ENCODE assay signal across 22 cellular contexts in the genomic region with DNA sequence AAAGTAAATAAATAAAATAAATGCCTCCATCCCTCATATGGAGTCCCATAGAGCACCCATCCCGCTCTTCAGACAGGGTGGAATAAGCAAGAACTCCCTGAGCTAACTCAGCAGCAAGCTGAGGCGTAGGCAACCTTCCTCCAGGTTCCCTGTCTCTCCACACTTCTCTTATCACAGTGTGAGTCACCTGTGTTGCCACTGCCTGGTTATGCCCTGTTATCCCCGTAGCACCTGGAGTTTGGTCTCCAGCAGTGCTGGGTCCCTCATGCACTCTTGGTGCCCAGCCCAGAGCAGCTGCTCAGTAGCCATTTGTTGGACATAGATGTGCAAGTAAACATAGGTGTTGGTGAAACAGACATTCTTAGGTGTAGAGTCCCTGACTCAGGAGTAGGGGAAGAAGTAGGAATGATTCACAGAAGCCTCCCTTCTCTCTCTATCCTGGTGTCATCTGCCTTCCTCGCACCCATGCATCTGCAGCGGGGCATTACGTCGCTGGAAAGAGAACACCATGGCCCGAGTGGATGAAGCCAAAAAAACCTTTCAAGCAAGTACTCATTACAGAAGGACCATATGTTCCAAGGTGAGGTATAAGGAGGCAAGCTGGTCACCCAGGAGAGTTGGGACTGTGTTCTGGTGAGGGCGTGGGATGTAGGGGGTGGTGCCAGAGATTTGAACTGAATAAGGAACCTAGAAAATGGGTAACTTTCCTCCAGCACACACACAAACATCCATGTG. TPM values are rescaled to one million over a fixed set of nuclear protein-coding genes. Genes with fewer than 3 reads are reported as not detected.
DNase-seq lines count a peak whose midpoint lies in the region; ATAC-seq and TF ChIP-seq lines count a peak whose summit lies in the region.
"Had no signal": no experiment of that assay in that cellular context is flagged by ENCODE, and none has a peak within 500 bp of the region (broad histone marks: within the 10 kb centered on the region; RNA-seq: fewer than 3 reads in every experiment).

No MANE protein-coding gene starts in this region.

- no peaks in the 10 kb centered on the region for H3K4me1 Mint-ChIP-seq in activated CD8-positive, alpha-beta T cell treated with anti-CD3 and anti-CD28 coated beads, Interleukin-2, amount 10 ng/mL, durations not matched to agents 7 days and 5 days (ENCODE audit: low read depth)
- no peaks in the 10 kb centered on the region for H3K4me1 Mint-ChIP-seq in activated CD8-positive, alpha-beta T cell treated with anti-CD3 and anti-CD28 coated beads for 36 hours (ENCODE audit: low read depth)
- H3K4me1 Mint-ChIP-seq: activated B cell treated with CpG ODN at 0.5 μM for 24 hours, brain had no signal

- H3K36me3 ChIP-seq in tibial artery, result peaks cover 0 to 76% (median 16%) of the 10 kb centered on the region in 3 donors
- H3K36me3 ChIP-seq: colonic mucosa, gastrocnemius medialis, right atrium auricular region had no signal

- ATAC-seq in activated CD8-positive, alpha-beta T cell treated with anti-CD3 and anti-CD28 coated beads, Interleukin-2, amount 10 ng/mL, durations not matched to agents 7 days and 5 days, result no peak
- no peak for ATAC-seq in activated CD8-positive, alpha-beta T cell treated with anti-CD3 and anti-CD28 coated beads for 36 hours
- no peak for ATAC-seq in GM21381 (IDR thresholded peaks at IDR 0.05; ENCODE audit: unreplicated experiment)
- ATAC-seq: gastrocnemius medialis had no signal

- peak overlapping the region; percentile 15 for H3K27ac Mint-ChIP-seq in activated CD8-positive, alpha-beta T cell treated with anti-CD3 and anti-CD28 coated beads, Interleukin-2, amount 10 ng/mL, durations not matched to agents 7 days and 5 days
- no peak overlapping the region for H3K27ac Mint-ChIP-seq in activated CD8-positive, alpha-beta T cell treated with anti-CD3 and anti-CD28 coated beads for 36 hours
- H3K27ac Mint-ChIP-seq: activated B cell treated with CpG ODN at 0.5 μM for 24 hours had no signal

- intact Hi-C loops in activated CD8-positive, alpha-beta T cell treated with anti-CD3 and anti-CD28 coated beads for 36 hours (cut with micrococcal nuclease), result no loop called here
- intact Hi-C loops in posterior vena cava (cut with DNase I), result no loop called here
- intact Hi-C loops in tibial artery (cut with DNase I; ENCODE audit: low total_unique reads), result no loop called here

- POLR2A ChIA-PET in activated CD8-positive, alpha-beta T cell treated with anti-CD3 and anti-CD28 coated beads, Interleukin-2, amount 10 ng/mL, durations not matched to agents 7 days and 5 days (lab: Charles Lee), result interaction anchor here (1.0 kb wide), 1 partner anchor 24 kb away, joined by 3 read pairs; no protein-coding TSS in a partner anchor
- POLR2A ChIA-PET in activated CD8-positive, alpha-beta T cell treated with anti-CD3 and anti-CD28 coated beads for 36 hours (lab: Charles Lee), result interaction anchor here (1.2 to 2.8 kb wide), 4 partner anchors 9 to 25 kb away, joined by 4 to 11 read pairs (median 7); no protein-coding TSS in a partner anchor

- no peak overlapping the region for H3K4me3 Mint-ChIP-seq in activated CD8-positive, alpha-beta T cell treated with anti-CD3 and anti-CD28 coated beads, Interleukin-2, amount 10 ng/mL, durations not matched to agents 7 days and 5 days
- no peak overlapping the region for H3K4me3 Mint-ChIP-seq in activated CD8-positive, alpha-beta T cell treated with anti-CD3 and anti-CD28 coated beads for 36 hours
- H3K4me3 Mint-ChIP-seq: activated B cell treated with CpG ODN at 0.5 μM for 24 hours, brain, H9 had no signal

- no peak for TF ChIP-seq CTCF in activated CD8-positive, alpha-beta T cell treated with anti-CD3 and anti-CD28 coated beads for 36 hours (IDR thresholded peaks at IDR 0.05)
- TF ChIP-seq CTCF in epithelial cell of esophagus (IDR thresholded peaks at IDR 0.05; ENCODE audit: insufficient read depth, low read depth, low read length, missing control alignments), result no peak
- no peak for TF ChIP-seq CTCF in tibial artery (IDR thresholded peaks at IDR 0.05)

- CTCF ChIA-PET in activated CD8-positive, alpha-beta T cell treated with anti-CD3 and anti-CD28 coated beads, Interleukin-2, amount 10 ng/mL, durations not matched to agents 7 days and 5 days (lab: Charles Lee), result no interaction called here
- CTCF ChIA-PET in activated CD8-positive, alpha-beta T cell treated with anti-CD3 and anti-CD28 coated beads for 36 hours (lab: Charles Lee), result interaction anchor here (2.6 kb wide), 1 partner anchor 49 kb away, joined by 9 read pairs; no protein-coding TSS in a partner anchor

- H3K36me3 Mint-ChIP-seq in activated CD8-positive, alpha-beta T cell treated with anti-CD3 and anti-CD28 coated beads, Interleukin-2, amount 10 ng/mL, durations not matched to agents 7 days and 5 days (ENCODE audit: low read depth), result peaks cover 44% of the 10 kb centered on the region
- H3K36me3 Mint-ChIP-seq in activated CD8-positive, alpha-beta T cell treated with anti-CD3 and anti-CD28 coated beads for 36 hours (ENCODE audit: low read depth), result peaks cover 34% of the 10 kb centered on the region

- H3K27me3 Mint-ChIP-seq in activated CD8-positive, alpha-beta T cell treated with anti-CD3 and anti-CD28 coated beads, Interleukin-2, amount 10 ng/mL, durations not matched to agents 7 days and 5 days (ENCODE audit: low read depth), result no peaks in the 10 kb centered on the region
- H3K27me3 Mint-ChIP-seq in activated CD8-positive, alpha-beta T cell treated with anti-CD3 and anti-CD28 coated beads for 36 hours, result no peaks in the 10 kb centered on the region
- H3K27me3 Mint-ChIP-seq: activated B cell treated with CpG ODN at 0.5 μM for 24 hours, brain had no signal

- H3K4me1 ChIP-seq in tibial artery, result peaks cover 0 to 10% (median 1%) of the 10 kb centered on the region in 4 donors
- H3K4me1 ChIP-seq: colonic mucosa, gastrocnemius medialis had no signal

- H3K27me3 ChIP-seq in tibial artery, result no peaks in the 10 kb centered on the region
- H3K27me3 ChIP-seq: BLaER1, colonic mucosa, esophagus squamous epithelium, gastrocnemius medialis, right atrium auricular region had no signal

- H3K4me3 ChIP-seq in epithelial cell of esophagus (ENCODE audit: low read length) (no peak overlapping the region), tibial artery (no peak overlapping the region)
- H3K4me3 ChIP-seq: BLaER1, colonic mucosa, esophagus squamous epithelium, gastrocnemius medialis, right atrium auricular region had no signal

- DNase-seq in activated CD8-positive, alpha-beta T cell treated with anti-CD3 and anti-CD28 coated beads, Interleukin-2, amount 10 ng/mL, durations not matched to agents 7 days and 5 days, result no peak
- no peak for DNase-seq in activated CD8-positive, alpha-beta T cell treated with anti-CD3 and anti-CD28 coated beads for 36 hours
- DNase-seq in NCI-H2171 (lab: John Stamatoyannopoulos, UW) (peak; percentile 65), epithelial cell of esophagus (ENCODE audit: low read depth) (peak; percentile 26), posterior vena cava (ENCODE audit: low spot score) (peak; percentile 22), tibial artery (no peak), NCI-H510A (lab: John Stamatoyannopoulos, UW) (no peak)
- DNase-seq: activated B cell treated with CpG ODN at 0.5 μM for 24 hours, colonic mucosa, EL, esophagus squamous epithelium, gastrocnemius medialis, H9, NCI-H1436 treated with DMSO at 0.1 percent for 48 hours, NCI-H748 treated with DMSO at 0.1 percent for 48 hours, OCI-M1, SHP77, SW 1271 had no signal

- no peaks in the 10 kb centered on the region for H3K9me3 ChIP-seq in tibial artery
- H3K9me3 ChIP-seq: BLaER1, colonic mucosa, esophagus squamous epithelium, gastrocnemius medialis, right atrium auricular region had no signal

- H3K9me3 Mint-ChIP-seq in activated CD8-positive, alpha-beta T cell treated with anti-CD3 and anti-CD28 coated beads, Interleukin-2, amount 10 ng/mL, durations not matched to agents 7 days and 5 days (ENCODE audit: insufficient read depth), result no peaks in the 10 kb centered on the region
- no peaks in the 10 kb centered on the region for H3K9me3 Mint-ChIP-seq in activated CD8-positive, alpha-beta T cell treated with anti-CD3 and anti-CD28 coated beads for 36 hours
- H3K9me3 Mint-ChIP-seq: activated B cell treated with CpG ODN at 0.5 μM for 24 hours, brain, H9 had no signal

- no peak overlapping the region for H3K27ac ChIP-seq in tibial artery
- H3K27ac ChIP-seq: BLaER1, colonic mucosa, esophagus squamous epithelium, gastrocnemius medialis, right atrium auricular region had no signal

RNA-seq across cellular contexts. Expression of a gene that starts 56.0 kb away (rescaled TPM):
- total RNA-seq in activated CD8-positive, alpha-beta T cell treated with anti-CD3 and anti-CD28 coated beads, Interleukin-2, amount 10 ng/mL, durations not matched to agents 7 days and 5 days, result 10 to 100 TPM; 28.8 to 29.2 TPM
- total RNA-seq in activated CD8-positive, alpha-beta T cell treated with anti-CD3 and anti-CD28 coated beads for 36 hours, result 10 to 100 TPM; 33.9 to 35.9 TPM
- 10 to 100 TPM; 38.0 to 44.6 TPM for total RNA-seq in posterior vena cava

Comparison
In these comparisons a context has a peak if more than half of its experiments do, and no peak if none do; other contexts are left out.
1. DNase-seq: peak in NCI-H2171 (single experiment), epithelial cell of esophagus (single experiment) and posterior vena cava (single experiment); none in activated CD8-positive, alpha-beta T cell treated with anti-CD3 and anti-CD28 coated beads, Interleukin-2, amount 10 ng/mL, durations not matched to agents 7 days and 5 days (single experiment), activated CD8-positive, alpha-beta T cell treated with anti-CD3 and anti-CD28 coated beads for 36 hours (single experiment), tibial artery (0 of 2) and NCI-H510A (single experiment).